Comparison of ENCODE assay signal across 8 cellular contexts in genomic region chr1:235946570-235946981, GRCh38.
DNase-seq lines count a peak whose midpoint lies in the region; ATAC-seq lines count a peak whose summit lies in the region.

No MANE protein-coding gene starts in this region.

- H3K27me3 Mint-ChIP-seq in immature natural killer cell (ENCODE audit: low read depth in 3 of 3) = peaks cover 0 to under 1% (median 0%) of the 10 kb centered on the region in 3 donors

- no peak overlapping the region for H3K4me3 Mint-ChIP-seq in immature natural killer cell

- peak; percentile 67 for ATAC-seq in HG02870 (IDR thresholded peaks at IDR 0.05; ENCODE audit: unreplicated experiment)
- no peak for ATAC-seq in GM18520 (IDR thresholded peaks at IDR 0.05; ENCODE audit: unreplicated experiment)
- ATAC-seq in HG03439 (IDR thresholded peaks at IDR 0.05; ENCODE audit: unreplicated experiment) = no peak

- in situ Hi-C loops in SK-MEL-5 (cut with HindIII; ENCODE audit: low pct_unique_long_range_greater_than_20kb, low sequenced_read_pairs) = no loop called here

- H3K9me3 Mint-ChIP-seq in immature natural killer cell = no peaks in the 10 kb centered on the region

- peaks cover 2 to 41% of the 10 kb centered on the region in 2 donors for H3K4me1 Mint-ChIP-seq in immature natural killer cell

- H3K36me3 Mint-ChIP-seq in immature natural killer cell = no peaks in the 10 kb centered on the region

- peak; percentile 7 for DNase-seq in DMS53 (lab: John Stamatoyannopoulos, UW)
- DNase-seq in DMS53 treated with DMSO at 0.1 percent for 48 hours (lab: John Stamatoyannopoulos, UW; ENCODE audit: unreplicated experiment) = no peak
- peak; percentile 78 for DNase-seq in SK-MEL-5 (ENCODE audit: low read depth, low spot score)
- DNase-seq in immature natural killer cell = no peak
- DNase-seq in D341Med (ENCODE audit: low spot score) = no peak

- H3K27ac Mint-ChIP-seq in immature natural killer cell = peak overlapping the region in 5 of 6 donors; percentile 11 to 78 (median 51)

Comparison
In these comparisons a context has a peak if more than half of its experiments do, and no peak if none do; other contexts are left out.
1. DNase-seq: peak in DMS53 (single experiment) and SK-MEL-5 (single experiment); none in DMS53 treated with DMSO at 0.1 percent for 48 hours (single experiment), immature natural killer cell (0 of 3) and D341Med (single experiment).